ENCODE assay signal across 8 cellular contexts in genomic region chr18:36298113-36298701, GRCh38. TPM values are rescaled to one million over a fixed set of nuclear protein-coding genes. Genes with fewer than 3 reads are reported as not detected.
A peak's percentile ranks its signal among the peaks of the same experiment; 100 is the strongest.
DNase-seq lines count a peak whose midpoint lies in the region; ATAC-seq and TF ChIP-seq lines count a peak whose summit lies in the region.

No MANE protein-coding gene starts in this region.

- no peaks in the 10 kb centered on the region for H3K9me3 Mint-ChIP-seq in activated CD8-positive, alpha-beta T cell treated with anti-CD3 and anti-CD28 coated beads for 36 hours
- no peaks in the 10 kb centered on the region for H3K9me3 Mint-ChIP-seq in activated CD4-positive, alpha-beta memory T cell treated with anti-CD3 and anti-CD28 coated beads, Interleukin-2, amount 10 ng/mL, durations not matched to agents 7 days and 5 days

- H3K36me3 ChIP-seq in iPS-20b (ENCODE audit: insufficient read depth, low read depth, low read length) (no peaks in the 10 kb centered on the region), stomach smooth muscle (ENCODE audit: control insufficient read depth in 2 of 2, insufficient read depth in 2 of 2, low read length in 2 of 2) (no peaks in the 10 kb centered on the region)

- intact Hi-C loops in activated CD8-positive, alpha-beta T cell treated with anti-CD3 and anti-CD28 coated beads for 36 hours (cut with micrococcal nuclease): no loop called here

- H3K9me3 ChIP-seq in iPS-20b (ENCODE audit: insufficient read depth, low read depth, low read length): no peaks in the 10 kb centered on the region
- no peaks in the 10 kb centered on the region for H3K9me3 ChIP-seq in stomach smooth muscle (ENCODE audit: control insufficient read depth in 2 of 2, low read length in 2 of 2)

- ATAC-seq in HG02938 (IDR thresholded peaks at IDR 0.05; ENCODE audit: unreplicated experiment) (peak; percentile 22), HG03469 (IDR thresholded peaks at IDR 0.05; ENCODE audit: unreplicated experiment) (no peak)
- peak; percentile 19 for ATAC-seq in activated CD8-positive, alpha-beta T cell treated with anti-CD3 and anti-CD28 coated beads for 36 hours

- CTCF ChIA-PET in activated CD8-positive, alpha-beta T cell treated with anti-CD3 and anti-CD28 coated beads for 36 hours (lab: Charles Lee): interaction anchor here (2.1 to 3.1 kb wide), 2 partner anchors 14 to 202 kb away, joined by 4 to 9 read pairs; no protein-coding TSS in a partner anchor
- CTCF ChIA-PET in activated CD4-positive, alpha-beta memory T cell treated with anti-CD3 and anti-CD28 coated beads, Interleukin-2, amount 10 ng/mL, durations not matched to agents 7 days and 5 days (lab: Charles Lee): no interaction called here

- no peaks in the 10 kb centered on the region for H3K4me1 Mint-ChIP-seq in activated CD8-positive, alpha-beta T cell treated with anti-CD3 and anti-CD28 coated beads for 36 hours (ENCODE audit: low read depth)
- H3K4me1 Mint-ChIP-seq in activated CD4-positive, alpha-beta memory T cell treated with anti-CD3 and anti-CD28 coated beads, Interleukin-2, amount 10 ng/mL, durations not matched to agents 7 days and 5 days: no peaks in the 10 kb centered on the region

- in situ Hi-C loops in GM13976 (cut with MboI; ENCODE audit: low sequenced_read_pairs, unreplicated experiment): no loop called here

- no peak for TF ChIP-seq CTCF in GM13976 (IDR thresholded peaks at IDR 0.05; ENCODE audit: borderline replicate concordance, control extremely low read depth, extremely low read depth, insufficient read depth, missing control alignments)
- TF ChIP-seq CTCF in activated CD8-positive, alpha-beta T cell treated with anti-CD3 and anti-CD28 coated beads for 36 hours (IDR thresholded peaks at IDR 0.05): no peak

- peak; percentile 50 for DNase-seq in GM13976 (ENCODE audit: low spot score)
- DNase-seq in activated CD8-positive, alpha-beta T cell treated with anti-CD3 and anti-CD28 coated beads for 36 hours: peak; percentile 7
- no peak for DNase-seq in NCI-H128 (lab: John Stamatoyannopoulos, UW; ENCODE audit: unreplicated experiment)
- no peak for DNase-seq in activated CD4-positive, alpha-beta memory T cell treated with anti-CD3 and anti-CD28 coated beads, Interleukin-2, amount 10 ng/mL, durations not matched to agents 7 days and 5 days

- peaks cover 17% of the 10 kb centered on the region for H3K27me3 Mint-ChIP-seq in activated CD8-positive, alpha-beta T cell treated with anti-CD3 and anti-CD28 coated beads for 36 hours
- H3K27me3 Mint-ChIP-seq in activated CD4-positive, alpha-beta memory T cell treated with anti-CD3 and anti-CD28 coated beads, Interleukin-2, amount 10 ng/mL, durations not matched to agents 7 days and 5 days: peaks cover 28% of the 10 kb centered on the region

- H3K4me1 ChIP-seq in iPS-20b (ENCODE audit: insufficient read depth, low read length): peaks cover 15% of the 10 kb centered on the region
- H3K4me1 ChIP-seq in stomach smooth muscle (ENCODE audit: control insufficient read depth, insufficient read depth, low read length): peaks cover 13% of the 10 kb centered on the region

- H3K4me3 ChIP-seq in iPS-20b (ENCODE audit: low read length): peak overlapping the region; percentile 70
- H3K4me3 ChIP-seq in stomach smooth muscle (ENCODE audit: low read length in 2 of 2): peak overlapping the region; percentile 48 to 75

- no peak overlapping the region for H3K27ac ChIP-seq in iPS-20b (ENCODE audit: low read length)
- H3K27ac ChIP-seq in stomach smooth muscle (ENCODE audit: low read length): no peak overlapping the region

- H3K4me3 Mint-ChIP-seq in activated CD8-positive, alpha-beta T cell treated with anti-CD3 and anti-CD28 coated beads for 36 hours: no peak overlapping the region
- no peak overlapping the region for H3K4me3 Mint-ChIP-seq in activated CD4-positive, alpha-beta memory T cell treated with anti-CD3 and anti-CD28 coated beads, Interleukin-2, amount 10 ng/mL, durations not matched to agents 7 days and 5 days

- POLR2A ChIA-PET in activated CD8-positive, alpha-beta T cell treated with anti-CD3 and anti-CD28 coated beads for 36 hours (lab: Charles Lee): no interaction called here
- POLR2A ChIA-PET in activated CD4-positive, alpha-beta memory T cell treated with anti-CD3 and anti-CD28 coated beads, Interleukin-2, amount 10 ng/mL, durations not matched to agents 7 days and 5 days (lab: Charles Lee): no interaction called here

- H3K27ac Mint-ChIP-seq in activated CD8-positive, alpha-beta T cell treated with anti-CD3 and anti-CD28 coated beads for 36 hours: no peak overlapping the region
- no peak overlapping the region for H3K27ac Mint-ChIP-seq in activated CD4-positive, alpha-beta memory T cell treated with anti-CD3 and anti-CD28 coated beads, Interleukin-2, amount 10 ng/mL, durations not matched to agents 7 days and 5 days

- peak overlapping the region; percentile 35; the same call in 1 of the 2 replicates for H3K9ac ChIP-seq in iPS-20b (ENCODE audit: low read depth, low read length)
- H3K9ac ChIP-seq in stomach smooth muscle (ENCODE audit: low read length in 2 of 2): no peak overlapping the region

- H3K27me3 ChIP-seq in iPS-20b (ENCODE audit: insufficient read depth, low read length): peaks cover 52% of the 10 kb centered on the region
- peaks cover 2 to 6% of the 10 kb centered on the region in 2 donors for H3K27me3 ChIP-seq in stomach smooth muscle (ENCODE audit: control insufficient read depth in 1 of 2, insufficient read depth in 2 of 2, low read length in 2 of 2)

- no peaks in the 10 kb centered on the region for H3K36me3 Mint-ChIP-seq in activated CD8-positive, alpha-beta T cell treated with anti-CD3 and anti-CD28 coated beads for 36 hours (ENCODE audit: low read depth)
- H3K36me3 Mint-ChIP-seq in activated CD4-positive, alpha-beta memory T cell treated with anti-CD3 and anti-CD28 coated beads, Interleukin-2, amount 10 ng/mL, durations not matched to agents 7 days and 5 days (ENCODE audit: low read depth): no peaks in the 10 kb centered on the region

RNA-seq across cellular contexts. Expression of gene FHOD3, which starts 0.7 kb away (rescaled TPM):
- total RNA-seq in activated CD8-positive, alpha-beta T cell treated with anti-CD3 and anti-CD28 coated beads for 36 hours: not detected
- not detected for total RNA-seq in activated CD4-positive, alpha-beta memory T cell treated with anti-CD3 and anti-CD28 coated beads, Interleukin-2, amount 10 ng/mL, durations not matched to agents 7 days and 5 days

Comparison
In these comparisons a context has a peak if more than half of its experiments do, and no peak if none do; other contexts are left out.
1. DNase-seq: peak in GM13976 (single experiment) and activated CD8-positive, alpha-beta T cell treated with anti-CD3 and anti-CD28 coated beads for 36 hours (single experiment); none in NCI-H128 (single experiment) and activated CD4-positive, alpha-beta memory T cell treated with anti-CD3 and anti-CD28 coated beads, Interleukin-2, amount 10 ng/mL, durations not matched to agents 7 days and 5 days (single experiment).